ENCODE assay signal across 1 cellular context in the genomic region with DNA sequence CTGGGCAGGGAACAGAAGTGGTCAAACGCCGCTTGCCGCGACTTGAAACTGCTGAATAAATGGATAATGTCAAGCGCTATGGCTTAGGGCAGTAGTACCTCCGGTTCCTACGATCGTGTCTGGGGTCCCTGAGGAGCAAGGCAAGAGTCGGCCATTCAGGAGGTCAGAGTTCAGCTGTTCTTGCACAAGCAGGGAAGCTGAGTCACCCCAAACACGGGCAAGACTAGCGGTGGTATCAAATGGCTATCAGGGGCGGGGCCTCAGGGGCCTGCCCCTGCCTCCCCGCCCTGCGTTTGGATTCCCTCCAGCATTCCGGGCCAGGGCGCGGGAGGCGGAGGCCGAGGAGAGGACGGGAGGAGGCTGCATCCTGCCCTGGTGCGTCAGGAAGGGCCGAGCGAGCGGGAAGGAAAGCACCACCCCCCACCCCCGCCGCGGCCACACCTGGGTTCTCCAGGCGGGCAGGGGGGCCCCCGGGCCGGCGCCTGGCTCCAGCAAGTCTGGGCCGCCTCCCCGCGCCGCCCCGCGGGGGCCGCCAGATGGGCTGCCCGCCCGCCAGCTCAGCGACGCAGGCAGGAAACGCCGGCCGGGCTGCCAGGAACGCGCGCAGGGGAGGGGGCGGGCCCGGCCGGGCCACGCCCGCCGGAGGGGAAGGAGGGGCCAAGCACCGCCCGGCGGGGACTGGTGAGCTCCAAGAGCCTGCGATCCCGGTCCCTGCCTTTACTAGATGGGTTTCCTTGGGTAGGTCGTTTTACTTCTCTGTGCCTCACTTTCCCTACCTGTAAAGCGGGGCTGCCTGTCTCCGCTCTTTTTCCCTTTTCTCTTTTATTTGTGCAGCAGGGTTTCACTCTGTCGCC.
TF ChIP-seq lines count a peak whose summit lies in the region.

No MANE protein-coding gene starts in this region.

TF ChIP-seq in H1, 55 proteins besides CTCF, POLR2A, EP300 and RAD21 (continued from another document):
- TF ChIP-seq RFX5 (IDR thresholded peaks at IDR 0.05; ENCODE audit: borderline replicate concordance, low read depth, low read length) (0 out of 2 replicates have a peak, but pooled peaks have one; percentile 12), SIRT6 (IDR thresholded peaks at IDR 0.05; ENCODE audit: low read length) (no peak)
